8 cellular contexts compared by ENCODE assay signal in the genomic region with DNA sequence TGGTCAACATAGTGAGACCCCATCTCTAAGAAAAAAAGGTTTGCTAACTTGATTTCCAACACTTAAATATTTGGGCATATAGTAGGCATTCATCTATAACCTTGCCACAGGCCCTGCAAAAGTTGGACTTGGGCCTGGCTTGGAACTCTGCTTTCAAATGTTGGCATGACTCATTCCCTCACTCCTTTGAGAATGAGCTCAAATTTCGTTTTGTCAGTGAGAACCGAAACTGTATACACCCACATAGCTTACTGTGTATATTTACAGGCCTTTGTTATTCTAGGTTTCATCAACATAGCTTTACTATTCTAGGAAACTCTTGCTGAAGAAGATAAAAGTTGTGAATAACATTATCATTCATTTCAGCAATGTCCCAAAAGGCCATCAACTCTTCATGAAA.
DNase-seq lines count a peak whose midpoint lies in the region; ATAC-seq and TF ChIP-seq lines count a peak whose summit lies in the region.

No MANE protein-coding gene starts in this region.

- POLR2A ChIA-PET in IMR-90 (lab: Charles Lee; ENCODE audit: unreplicated experiment) = no interaction called here

- H3K4ac ChIP-seq in IMR-90 (ENCODE audit: low read depth, low read length) = no peak overlapping the region

- H3K36me3 ChIP-seq in IMR-90 (ENCODE audit: control insufficient read depth, insufficient read depth, low read length) = no peaks in the 10 kb centered on the region

- no peak overlapping the region for H3K56ac ChIP-seq in IMR-90 (ENCODE audit: extremely low read depth, insufficient read depth, low read length)

- intact Hi-C loops in IMR-90 (cut with micrococcal nuclease) = no loop called here
- intact Hi-C loops in sciatic nerve (cut with DNase I) = no loop called here

- TF ChIP-seq CTCF in IMR-90 (conservative IDR thresholded peaks at IDR 0.05; ENCODE audit: low read depth, low read length) = no peak

- no peaks in the 10 kb centered on the region for H3K27me3 ChIP-seq in IMR-90 (ENCODE audit: control insufficient read depth, insufficient read depth, low read length)

- no peak overlapping the region for H4K5ac ChIP-seq in IMR-90 (ENCODE audit: low read depth, low read length)

- no peak overlapping the region for H4K91ac ChIP-seq in IMR-90 (ENCODE audit: insufficient read depth, low read depth, low read length)

- no peak for TF ChIP-seq POLR2A in IMR-90 (IDR thresholded peaks at IDR 0.05; ENCODE audit: low read depth, low read length)

- no peaks in the 10 kb centered on the region for H3K79me1 ChIP-seq in IMR-90 (ENCODE audit: low read depth in 1 of 2, low read length in 2 of 2)

- no peak overlapping the region for H3K14ac ChIP-seq in IMR-90 (replicated peaks; ENCODE audit: low read depth, low read length)

- peak; percentile 81 for DNase-seq in IMR-90
- no peak for DNase-seq in NCI-H1105 treated with DMSO at 0.1 percent for 48 hours (lab: John Stamatoyannopoulos, UW)
- no peak for DNase-seq in NCI-H2029 treated with DMSO at 0.1 percent for 48 hours (lab: John Stamatoyannopoulos, UW)
- no peak for DNase-seq in sciatic nerve (ENCODE audit: low spot score)
- DNase-seq in NCI-H510A (lab: John Stamatoyannopoulos, UW) = no peak

- H3K18ac ChIP-seq in IMR-90 (ENCODE audit: low read depth, low read length) = no peak overlapping the region

- H3K9me3 ChIP-seq in IMR-90 (ENCODE audit: control insufficient read depth, insufficient read depth, low read length) = no peaks in the 10 kb centered on the region

- no peak overlapping the region for H4K8ac ChIP-seq in IMR-90 (ENCODE audit: low read depth in 2 of 2, low read length in 2 of 2)

- no peak overlapping the region for H3K4me2 ChIP-seq in IMR-90 (ENCODE audit: low read depth, low read length)

- in situ Hi-C loops in IMR-90 (cut with MboI; ENCODE audit: low sequenced_read_pairs) = no loop called here

- H2BK20ac ChIP-seq in IMR-90 (ENCODE audit: low read depth, low read length) = no peak overlapping the region

- CTCF ChIA-PET in IMR-90 (lab: Yijun Ruan, JAX) = no interaction called here

- H4K20me1 ChIP-seq in IMR-90 (ENCODE audit: insufficient read depth, low read length) = no peaks in the 10 kb centered on the region

- TF ChIP-seq RAD21 in IMR-90 (IDR thresholded peaks at IDR 0.05; ENCODE audit: low read length) = no peak

- no peak overlapping the region for H2AK5ac ChIP-seq in IMR-90 (ENCODE audit: low read depth, low read length)

- H3K4me3 ChIP-seq in IMR-90 (ENCODE audit: insufficient read depth, low read depth, low read length) = no peak overlapping the region

- no peak overlapping the region for H2BK5ac ChIP-seq in IMR-90 (ENCODE audit: low read depth, low read length, poor library complexity, severe bottlenecking)

- ATAC-seq in GM18511 (IDR thresholded peaks at IDR 0.05; ENCODE audit: unreplicated experiment) (peak; percentile 100), GM21737 (IDR thresholded peaks at IDR 0.05; ENCODE audit: unreplicated experiment) (peak; percentile 99), IMR-90 (ENCODE audit: low read depth) (peak; percentile 97), esophagus mucosa (peak; percentile 94), sciatic nerve (no peak)

- no peak overlapping the region for H3K27ac ChIP-seq in IMR-90 (ENCODE audit: insufficient read depth, low read length)

- dilution Hi-C loops in IMR-90 (cut with HindIII; ENCODE audit: low sequenced_read_pairs, unreplicated experiment) = no loop called here

- H3K9me1 ChIP-seq in IMR-90 (ENCODE audit: insufficient read depth, low read length) = no peaks in the 10 kb centered on the region

- WGBS in IMR-90 (ENCODE audit: extremely low coverage in 2 of 2, insufficient read length in 1 of 2), 2 experiments = no CpG with 5 or more reads among the region's 2 CpGs

- H2BK120ac ChIP-seq in IMR-90 (ENCODE audit: low read depth, low read length) = no peak overlapping the region

- no TSS peak for BruUV-seq in IMR-90 (replicated peaks; lab: Mats Ljungman, UMichigan)

- H2BK15ac ChIP-seq in IMR-90 (ENCODE audit: low read depth, low read length) = no peak overlapping the region

- no peaks in the 10 kb centered on the region for H3K4me1 ChIP-seq in IMR-90 (ENCODE audit: control insufficient read depth, insufficient read depth, low read length)

- no peak overlapping the region for H3K23ac ChIP-seq in IMR-90 (ENCODE audit: low read depth, low read length)

- H2AK9ac ChIP-seq in IMR-90 (replicated peaks; ENCODE audit: low read depth, low read length, poor library complexity) = no peak overlapping the region

- H2AFZ ChIP-seq in IMR-90 (replicated peaks; ENCODE audit: low read length, poor library complexity) = no peak overlapping the region

- H3K9ac ChIP-seq in IMR-90 (ENCODE audit: low read depth, low read length) = no peak overlapping the region

TF ChIP-seq in IMR-90, 13 proteins besides CTCF, POLR2A, EP300 and RAD21:
- peak; percentile 59; the same call in 1 of the 2 replicates for TF ChIP-seq FOS (IDR thresholded peaks at IDR 0.05; ENCODE audit: low read depth, low read length)
- no peak for TF ChIP-seq RFX5 (IDR thresholded peaks at IDR 0.05; ENCODE audit: low read depth, low read length)
- no peak for TF ChIP-seq CEBPB (IDR thresholded peaks at IDR 0.05; ENCODE audit: low read depth, low read length)
